9 cellular contexts compared by ENCODE assay signal in genomic region chr7:124690840-124691239, GRCh38.
"Had no signal": no experiment of that assay in that cellular context is flagged by ENCODE, and none has a peak within 500 bp of the region (broad histone marks: within the 10 kb centered on the region; RNA-seq: fewer than 3 reads in every experiment).

No MANE protein-coding gene starts in this region.

- H3K36me3 ChIP-seq: HAP-1 had no signal

- H3K9me3 ChIP-seq: HAP-1 had no signal

- H2AFZ ChIP-seq: GM23248, GM23338 had no signal

- H3K4me2 ChIP-seq: GM23338 had no signal

- H3K9ac ChIP-seq: GM23248 had no signal

- H3K9me3 Mint-ChIP-seq: GM23338, H9 had no signal

- H3K27ac Mint-ChIP-seq: GM23338, H9, HFFc6 had no signal

- H3K27ac ChIP-seq: GM23248 had no signal

- H3K4me1 ChIP-seq: HAP-1 had no signal

- H3K4me3 ChIP-seq: GM23248, GM23338, HAP-1 had no signal

- H3K4me3 Mint-ChIP-seq: GM23338, H9, HFFc6 had no signal

- H3K4me1 Mint-ChIP-seq: GM23338, H9 had no signal

- ATAC-seq: GM23338, HCT116 had no signal

- DNase-seq: GM23248, GOT3, H7, H9, HCEC 1CT, HFFc6 had no signal
